ENCODE assay signal across 8 cellular contexts in genomic region chr1:92994105-92994712, GRCh38. TPM values are rescaled to one million over a fixed set of nuclear protein-coding genes. Genes with fewer than 3 reads are reported as not detected.
DNase-seq lines count a peak whose midpoint lies in the region; ATAC-seq and TF ChIP-seq lines count a peak whose summit lies in the region.

No MANE protein-coding gene starts in this region.

- H3K36me3 ChIP-seq in IMR-90 (ENCODE audit: control insufficient read depth, insufficient read depth, low read length), result no peaks in the 10 kb centered on the region
- H3K36me3 ChIP-seq in NT2/D1 (ENCODE audit: insufficient read depth, insufficient read length, low read length), result no peaks in the 10 kb centered on the region
- no peaks in the 10 kb centered on the region for H3K36me3 ChIP-seq in thoracic aorta

- no peak overlapping the region for H4K91ac ChIP-seq in IMR-90 (ENCODE audit: insufficient read depth, low read depth, low read length)

- H3K4me1 Mint-ChIP-seq in nephron progenitor cell, result peaks cover 12% of the 10 kb centered on the region

- no peak overlapping the region for H3K9ac ChIP-seq in IMR-90 (ENCODE audit: low read depth, low read length)
- no peak overlapping the region for H3K9ac ChIP-seq in NT2/D1 (ENCODE audit: insufficient read length, low read depth)

- H3K36me3 Mint-ChIP-seq in nephron progenitor cell (ENCODE audit: low read depth), result no peaks in the 10 kb centered on the region

- no peaks in the 10 kb centered on the region for H3K9me3 ChIP-seq in IMR-90 (ENCODE audit: control insufficient read depth, insufficient read depth, low read length)
- no peaks in the 10 kb centered on the region for H3K9me3 ChIP-seq in NT2/D1 (ENCODE audit: insufficient read depth, low read length)
- H3K9me3 ChIP-seq in thoracic aorta, result no peaks in the 10 kb centered on the region

- peaks cover 11% of the 10 kb centered on the region for H3K27me3 Mint-ChIP-seq in nephron progenitor cell (ENCODE audit: low read depth, poor library complexity)

- no peak overlapping the region for H3K18ac ChIP-seq in IMR-90 (ENCODE audit: low read depth, low read length)

- in situ Hi-C loops in IMR-90 (cut with MboI; ENCODE audit: low sequenced_read_pairs), result no loop called here

- no peak overlapping the region for H3K4me3 ChIP-seq in IMR-90 (ENCODE audit: insufficient read depth, low read depth, low read length)
- H3K4me3 ChIP-seq in NT2/D1 (ENCODE audit: insufficient read length, low read depth), result no peak overlapping the region
- no peak overlapping the region for H3K4me3 ChIP-seq in thoracic aorta

- dilution Hi-C loops in IMR-90 (cut with HindIII; ENCODE audit: low sequenced_read_pairs, unreplicated experiment), result no loop called here

- no peaks in the 10 kb centered on the region for H3K79me1 ChIP-seq in IMR-90 (ENCODE audit: low read depth in 1 of 2, low read length in 2 of 2)

- H4K8ac ChIP-seq in IMR-90 (ENCODE audit: low read depth in 2 of 2, low read length in 2 of 2), result no peak overlapping the region

- ATAC-seq in GM19467 (IDR thresholded peaks at IDR 0.05; ENCODE audit: unreplicated experiment) (peak; percentile 76), IMR-90 (ENCODE audit: low read depth) (peak; percentile 91), thoracic aorta (ENCODE audit: insufficient number of reproducible peaks, low FRiP score, low read depth) (no peak)

- H3K23ac ChIP-seq in IMR-90 (ENCODE audit: low read depth, low read length), result no peak overlapping the region

- H4K5ac ChIP-seq in IMR-90 (ENCODE audit: low read depth, low read length), result no peak overlapping the region

- peaks cover 14% of the 10 kb centered on the region for H3K27me3 ChIP-seq in IMR-90 (ENCODE audit: control insufficient read depth, insufficient read depth, low read length)
- no peaks in the 10 kb centered on the region for H3K27me3 ChIP-seq in NT2/D1 (ENCODE audit: insufficient read depth, insufficient read length)
- H3K27me3 ChIP-seq in thoracic aorta (replicated peaks; ENCODE audit: insufficient read depth), result no peaks in the 10 kb centered on the region

- no peak overlapping the region for H2BK5ac ChIP-seq in IMR-90 (ENCODE audit: low read depth, low read length, poor library complexity, severe bottlenecking)

- H2AK9ac ChIP-seq in IMR-90 (replicated peaks; ENCODE audit: low read depth, low read length, poor library complexity), result no peak overlapping the region

- no peak overlapping the region for H2BK20ac ChIP-seq in IMR-90 (ENCODE audit: low read depth, low read length)

- TF ChIP-seq RAD21 in IMR-90 (IDR thresholded peaks at IDR 0.05; ENCODE audit: low read length), result peak; percentile 91

- H4K20me1 ChIP-seq in IMR-90 (ENCODE audit: insufficient read depth, low read length), result no peaks in the 10 kb centered on the region

- H3K56ac ChIP-seq in IMR-90 (ENCODE audit: extremely low read depth, insufficient read depth, low read length), result no peak overlapping the region

- H3K14ac ChIP-seq in IMR-90 (replicated peaks; ENCODE audit: low read depth, low read length), result no peak overlapping the region

- no peak overlapping the region for H2AFZ ChIP-seq in IMR-90 (replicated peaks; ENCODE audit: low read length, poor library complexity)

- TF ChIP-seq POLR2A in IMR-90 (IDR thresholded peaks at IDR 0.05; ENCODE audit: low read depth, low read length), result no peak

- no peak overlapping the region for H3K4me2 ChIP-seq in IMR-90 (ENCODE audit: low read depth, low read length)

- no peaks in the 10 kb centered on the region for H3K9me3 Mint-ChIP-seq in nephron progenitor cell

- H2AK5ac ChIP-seq in IMR-90 (ENCODE audit: low read depth, low read length), result no peak overlapping the region

- H2BK15ac ChIP-seq in IMR-90 (ENCODE audit: low read depth, low read length), result no peak overlapping the region

- WGBS in IMR-90 (ENCODE audit: extremely low coverage in 2 of 2, insufficient read length in 1 of 2), 2 experiments, result no CpG with 5 or more reads among the region's 5 CpGs

- BruUV-seq in IMR-90 (replicated peaks; lab: Mats Ljungman, UMichigan), result no TSS peak

- peak; percentile 92 for TF ChIP-seq CTCF in IMR-90 (conservative IDR thresholded peaks at IDR 0.05; ENCODE audit: low read depth, low read length)
- TF ChIP-seq CTCF in nephron progenitor cell (IDR thresholded peaks at IDR 0.05), result peak; percentile 87
- peak; percentile 85 for TF ChIP-seq CTCF in thoracic aorta (IDR thresholded peaks at IDR 0.05)

- H3K4me3 Mint-ChIP-seq in nephron progenitor cell, result no peak overlapping the region

- no peaks in the 10 kb centered on the region for H3K9me1 ChIP-seq in IMR-90 (ENCODE audit: insufficient read depth, low read length)

- CTCF ChIA-PET in IMR-90 (lab: Yijun Ruan, JAX), result interaction anchor here (0.5 to 3.1 kb wide), 23 partner anchors 9 to 1475 kb away, joined by 3 to 29 read pairs (median 4); no protein-coding TSS in a partner anchor

- H2BK120ac ChIP-seq in IMR-90 (ENCODE audit: low read depth, low read length), result no peak overlapping the region

- POLR2A ChIA-PET in IMR-90 (lab: Charles Lee; ENCODE audit: unreplicated experiment), result interaction anchor here (0.8 kb wide), 1 partner anchor 32 kb away, joined by 10 read pairs; no protein-coding TSS in a partner anchor

- H3K4me1 ChIP-seq in IMR-90 (ENCODE audit: control insufficient read depth, insufficient read depth, low read length) (no peaks in the 10 kb centered on the region), NT2/D1 (ENCODE audit: insufficient read depth, insufficient read length) (no peaks in the 10 kb centered on the region), thoracic aorta (ENCODE audit: control insufficient read depth in 1 of 2, low read depth in 2 of 2) (peaks cover 0 to 7% of the 10 kb centered on the region in 2 donors)

- intact Hi-C loops in IMR-90 (cut with micrococcal nuclease), result loop anchor here (1.0 kb wide), 2 partner anchors 34 to 135 kb away; no protein-coding TSS in a partner anchor

- H3K27ac Mint-ChIP-seq in nephron progenitor cell, result no peak overlapping the region

- DNase-seq in D341Med (ENCODE audit: low spot score), result peak; percentile 61
- DNase-seq in IMR-90, result peak; percentile 82
- DNase-seq in NT2/D1 (ENCODE audit: low read depth, low spot score), result peak; percentile 71
- DNase-seq in activated CD8-positive, alpha-beta memory T cell treated with anti-CD3 and anti-CD28 coated beads, Interleukin-2, amount 50 U/mL, for 48 hours, result peak; percentile 67
- peak; percentile 75 for DNase-seq in fibroblast of gingiva (ENCODE audit: low read depth)
- DNase-seq in nephron progenitor cell, result peak; percentile 63
- peak; percentile 67 for DNase-seq in thoracic aorta (ENCODE audit: low spot score)

- H3K27ac ChIP-seq in IMR-90 (ENCODE audit: insufficient read depth, low read length) (no peak overlapping the region), thoracic aorta (no peak overlapping the region)

- H3K4ac ChIP-seq in IMR-90 (ENCODE audit: low read depth, low read length), result no peak overlapping the region

TF ChIP-seq in IMR-90, 13 proteins besides CTCF, POLR2A, EP300 and RAD21:
- TF ChIP-seq NFE2L2 (IDR thresholded peaks at IDR 0.05; ENCODE audit: low read depth, low read length) (no peak), RFX5 (IDR thresholded peaks at IDR 0.05; ENCODE audit: low read depth, low read length) (no peak), SMC3 (IDR thresholded peaks at IDR 0.05; ENCODE audit: low read depth, low read length) (peak; percentile 97), FOS (IDR thresholded peaks at IDR 0.05; ENCODE audit: low read depth, low read length) (no peak), MXI1 (IDR thresholded peaks at IDR 0.05; ENCODE audit: borderline replicate concordance, low read depth, low read length) (no peak), USF2 (IDR thresholded peaks at IDR 0.05; ENCODE audit: low read depth, low read length) (no peak), ELK1 (IDR thresholded peaks at IDR 0.05; ENCODE audit: borderline replicate concordance, low read depth, low read length) (no peak)

RNA-seq across cellular contexts. Expression of gene DIPK1A, which starts 32.9 kb away (rescaled TPM):
- total RNA-seq in IMR-90 (2012; rRNA removed), result 4.7 and 7.5 TPM in 2 replicates
- 4.5 and 5.7 TPM in 2 replicates for polyA plus RNA-seq in IMR-90 (2012; rRNA removed)
- polyA plus RNA-seq in IMR-90 (2012; cell fraction: cytosol; rRNA removed), result 1.0 and 1.4 TPM in 2 replicates
- polyA plus RNA-seq in IMR-90 (2012; cell fraction: nucleus; rRNA removed; ENCODE audit: low replicate concordance), result 0.16 and 2.9 TPM in 2 replicates
- 10 to 100 TPM; 10.8 to 18.3 TPM for total RNA-seq in thoracic aorta
